In genomic region chr5:132253008-132253441, GRCh38 we compare ENCODE assay signal across 18 cellular contexts. TPM values are rescaled to one million over a fixed set of nuclear protein-coding genes. Genes with fewer than 3 reads are reported as not detected.
DNase-seq lines count a peak whose midpoint lies in the region; ATAC-seq, FAIRE-seq and TF ChIP-seq lines count a peak whose summit lies in the region.
"Had no signal": no experiment of that assay in that cellular context is flagged by ENCODE, and none has a peak within 500 bp of the region (broad histone marks: within the 10 kb centered on the region; RNA-seq: fewer than 3 reads in every experiment).

No MANE protein-coding gene starts in this region.

- TF ChIP-seq EP300 in HepG2 (IDR thresholded peaks at IDR 0.05; ENCODE audit: low read depth in 2 of 2, low read length in 2 of 2) = no peak
- no peak for TF ChIP-seq EP300 in HepG2 (CRISPR knock-in tag; IDR thresholded peaks at IDR 0.05; ENCODE audit: borderline replicate concordance)

- no peak for TF ChIP-seq CTCF in upper lobe of right lung (IDR thresholded peaks at IDR 0.05)
- no peak for TF ChIP-seq CTCF in endodermal cell (conservative IDR thresholded peaks at IDR 0.05)
- no peak for TF ChIP-seq CTCF in HepG2 (CRISPR knock-in tag; IDR thresholded peaks at IDR 0.05)

- H3K4me1 Mint-ChIP-seq in activated T-cell treated with anti-CD3 and anti-CD28 coated beads, Interleukin-2, amount 50 U/mL, for 72 hours (ENCODE audit: low read depth) = no peaks in the 10 kb centered on the region
- no peaks in the 10 kb centered on the region for H3K4me1 Mint-ChIP-seq in endodermal cell

- no peak for FAIRE-seq in HepG2 (lab: Jason Lieb, UNC)

- no peaks in the 10 kb centered on the region for H3K36me3 ChIP-seq in esophagus (ENCODE audit: control insufficient read depth in 2 of 2, insufficient read depth in 2 of 2, low read length in 1 of 2)
- H3K36me3 ChIP-seq in upper lobe of right lung = no peaks in the 10 kb centered on the region
- no peaks in the 10 kb centered on the region for H3K36me3 ChIP-seq in endodermal cell (ENCODE audit: control insufficient read depth, insufficient read depth, low read length)
- H3K36me3 ChIP-seq in HepG2 (replicated peaks in 1 of 2; ENCODE audit: control insufficient read depth in 1 of 2, insufficient read depth in 2 of 2, low read length in 2 of 2) = no peaks in the 10 kb centered on the region
- H3K36me3 ChIP-seq: HAP-1, heart left ventricle had no signal

- BruUV-seq in HepG2 (replicated peaks; lab: Mats Ljungman, UMichigan) = no TSS peak

- no peaks in the 10 kb centered on the region for H3K9me3 ChIP-seq in esophagus (ENCODE audit: control insufficient read depth in 2 of 2, insufficient read depth in 1 of 2, low read depth in 1 of 2, low read length in 1 of 2)
- H3K9me3 ChIP-seq in upper lobe of right lung = no peaks in the 10 kb centered on the region
- no peaks in the 10 kb centered on the region for H3K9me3 ChIP-seq in endodermal cell (ENCODE audit: control insufficient read depth, low read length)
- no peaks in the 10 kb centered on the region for H3K9me3 ChIP-seq in HepG2 (ENCODE audit: low read length)
- H3K9me3 ChIP-seq: HAP-1, heart left ventricle had no signal

- H3K27me3 ChIP-seq in esophagus (ENCODE audit: control insufficient read depth in 1 of 2, insufficient read depth in 2 of 2, low read length in 2 of 2) (no peaks in the 10 kb centered on the region), upper lobe of right lung (peaks cover 7% of the 10 kb centered on the region), endodermal cell (ENCODE audit: control insufficient read depth, insufficient read depth, low read length, poor library complexity, severe bottlenecking) (peaks cover 12% of the 10 kb centered on the region), HepG2 (ENCODE audit: control insufficient read depth in 1 of 2, insufficient read depth in 2 of 2, low read length in 2 of 2) (peaks cover 4 to 18% of the 10 kb centered on the region in 2 experiments)

- no peak overlapping the region for H3K4me2 ChIP-seq in HepG2 (ENCODE audit: low read depth, low read length)

- H3K4me1 ChIP-seq in esophagus (ENCODE audit: control insufficient read depth in 2 of 2, insufficient read depth in 2 of 2, low read length in 1 of 2) (peaks cover 12 to 29% of the 10 kb centered on the region in 2 donors), upper lobe of right lung (peaks cover 4% of the 10 kb centered on the region), endodermal cell (ENCODE audit: control insufficient read depth, insufficient read depth, low read length) (no peaks in the 10 kb centered on the region), HepG2 (ENCODE audit: insufficient read depth, low read length) (peaks cover 4% of the 10 kb centered on the region)
- H3K4me1 ChIP-seq: HAP-1 had no signal

- no peaks in the 10 kb centered on the region for H3K79me2 ChIP-seq in HepG2 (ENCODE audit: insufficient read depth, low read length)

- H3K27me3 Mint-ChIP-seq in activated T-cell treated with anti-CD3 and anti-CD28 coated beads, Interleukin-2, amount 50 U/mL, for 72 hours (ENCODE audit: low read depth) = peaks cover 15% of the 10 kb centered on the region
- H3K27me3 Mint-ChIP-seq in endodermal cell (ENCODE audit: insufficient read depth) = peaks cover 25% of the 10 kb centered on the region

- H3K9me3 Mint-ChIP-seq in activated T-cell treated with anti-CD3 and anti-CD28 coated beads, Interleukin-2, amount 50 U/mL, for 72 hours = no peaks in the 10 kb centered on the region
- H3K9me3 Mint-ChIP-seq in endodermal cell = no peaks in the 10 kb centered on the region
- H3K9me3 Mint-ChIP-seq: nephron progenitor cell; T-helper 1 cell treated with Interleukin-12 subunit alpha and Interleukin-12 subunit beta and Interleukin-4 antibody, amounts not matched to agents 30 μg/mL and 1 μg/mL, for 36 hours; WTC11 had no signal

- DNase-seq in activated T-cell treated with anti-CD3 and anti-CD28 coated beads, Interleukin-2, amount 50 U/mL, for 48 hours = peak; percentile 4 to 11
- DNase-seq in activated T-cell treated with anti-CD3 and anti-CD28 coated beads, Interleukin-2, amount 50 U/mL, for 72 hours = no peak
- DNase-seq in NCI-H146 treated with DMSO at 0.1 percent for 48 hours (lab: John Stamatoyannopoulos, UW; ENCODE audit: unreplicated experiment) (peak; percentile 17), upper lobe of right lung (peak; percentile 38), endodermal cell (no peak), HepG2 (ENCODE audit: low spot score) (no peak)
- DNase-seq: activated gamma-delta T cell treated with Interleukin-2 at 50 U/mL for 16 hours, NCI-H187, NCI-H526, nephron progenitor cell, RPMI8226 had no signal

- H3K4me3 Mint-ChIP-seq in activated T-cell treated with anti-CD3 and anti-CD28 coated beads, Interleukin-2, amount 50 U/mL, for 72 hours = no peak overlapping the region
- no peak overlapping the region for H3K4me3 Mint-ChIP-seq in endodermal cell
- H3K4me3 Mint-ChIP-seq: brain; nephron progenitor cell; T-helper 1 cell treated with Interleukin-12 subunit alpha and Interleukin-12 subunit beta and Interleukin-4 antibody, amounts not matched to agents 30 μg/mL and 1 μg/mL, for 36 hours; WTC11 had no signal

- POLR2A ChIA-PET in HepG2 (lab: Yijun Ruan, JAX) = no interaction called here

- H3K27ac ChIP-seq in esophagus (ENCODE audit: low read depth in 2 of 2, low read length in 1 of 2) (peak overlapping the region; percentile 73 to 88), upper lobe of right lung (no peak overlapping the region), endodermal cell (ENCODE audit: low read depth, low read length) (no peak overlapping the region), HepG2 (ENCODE audit: extremely low read length, insufficient read depth, low read length) (no peak overlapping the region)
- H3K27ac ChIP-seq: heart left ventricle had no signal

- in situ Hi-C loops in HepG2 (cut with HindIII; ENCODE audit: extremely low pct_ligation_motif_present, low pct_unique_long_range_greater_than_20kb) = no loop called here

- H3K27ac Mint-ChIP-seq in activated T-cell treated with anti-CD3 and anti-CD28 coated beads, Interleukin-2, amount 50 U/mL, for 72 hours = no peak overlapping the region
- H3K27ac Mint-ChIP-seq in endodermal cell = no peak overlapping the region
- H3K27ac Mint-ChIP-seq: brain; T-helper 1 cell treated with Interleukin-12 subunit alpha and Interleukin-12 subunit beta and Interleukin-4 antibody, amounts not matched to agents 30 μg/mL and 1 μg/mL, for 36 hours; WTC11 had no signal

- CTCF ChIA-PET in HepG2 (lab: Yijun Ruan, JAX; ENCODE audit: low intra/inter-chr PET ratio, low total read pairs) = no interaction called here

- no peak overlapping the region for H2AFZ ChIP-seq in HepG2 (ENCODE audit: low read length)

- no peaks in the 10 kb centered on the region; the same call in 1 of the 2 replicates for H4K20me1 ChIP-seq in HepG2 (ENCODE audit: insufficient read depth, low read length)

- no peaks in the 10 kb centered on the region for H3K36me3 Mint-ChIP-seq in activated T-cell treated with anti-CD3 and anti-CD28 coated beads, Interleukin-2, amount 50 U/mL, for 72 hours (ENCODE audit: insufficient read depth in 2 of 2)
- no peaks in the 10 kb centered on the region for H3K36me3 Mint-ChIP-seq in endodermal cell (ENCODE audit: low read depth)
- H3K36me3 Mint-ChIP-seq: brain, WTC11 had no signal

- no peak for TF ChIP-seq POLR2A in HepG2 (IDR thresholded peaks at IDR 0.05; ENCODE audit: insufficient read depth in 1 of 2, low read depth in 2 of 2, low read length in 2 of 2)

- no peak for ATAC-seq in activated T-cell treated with anti-CD3 and anti-CD28 coated beads, Interleukin-2, amount 50 U/mL, for 72 hours (replicated peaks in 1 of 2)
- ATAC-seq in upper lobe of right lung (no peak), HepG2 (no peak), HG03521 (IDR thresholded peaks at IDR 0.05; ENCODE audit: unreplicated experiment) (no peak)
- ATAC-seq: heart left ventricle, WTC11 had no signal

- H3K4me3 ChIP-seq in esophagus (ENCODE audit: low read depth in 1 of 2, low read length in 2 of 2) = no peak overlapping the region
- no peak overlapping the region for H3K4me3 ChIP-seq in upper lobe of right lung
- H3K4me3 ChIP-seq in endodermal cell (ENCODE audit: low read length) = no peak overlapping the region
- H3K4me3 ChIP-seq in HepG2 (replicated peaks in 1 of 3; ENCODE audit: insufficient read depth in 1 of 3, low read depth in 2 of 3, low read length in 3 of 3) = no peak overlapping the region
- H3K4me3 ChIP-seq: HAP-1, heart left ventricle had no signal

- H3K9ac ChIP-seq in endodermal cell (ENCODE audit: extremely low read depth, low read length, poor library complexity, severe bottlenecking) (no peak overlapping the region), HepG2 (ENCODE audit: insufficient read depth, low read depth, low read length) (no peak overlapping the region)

- 48 to 53% methylated on average over 4 of the region's 4 CpGs for WGBS in esophagus, 2 donors
- WGBS in endodermal cell (ENCODE audit: insufficient coverage in 1 of 2, insufficient read length in 1 of 2), 2 experiments = 77% methylated on average over 4 of the region's 4 CpGs; no CpG with 5 or more reads in 1 of the 2 experiments
- 56% methylated on average over 3 of the region's 4 CpGs for WGBS in HepG2 (ENCODE audit: low lambda C conversion rate)

- TF ChIP-seq RAD21 in HepG2 (CRISPR knock-in tag; IDR thresholded peaks at IDR 0.05) = no peak

- intact Hi-C loops in upper lobe of right lung (cut with DNase I) (no loop called here), HepG2 (cut with micrococcal nuclease; ENCODE audit: unreplicated experiment) (no loop called here)

RNA-seq across cellular contexts. Expression of gene PDLIM4, which starts 4.5 kb away (rescaled TPM):
- 1 to 10 TPM in 1 of 2 donors, under 1 TPM in 1; 0.79 to 1.2 TPM for total RNA-seq in activated T-cell treated with anti-CD3 and anti-CD28 coated beads, Interleukin-2, amount 50 U/mL, for 72 hours
- 10 to 100 TPM; 33.3 to 58.9 TPM for polyA plus RNA-seq in esophagus
- 7.4 TPM for total RNA-seq in upper lobe of right lung
- total RNA-seq in endodermal cell = 10 to 100 TPM in 1 of 2 donors, 1 to 10 TPM in 1; 9.0 to 11.2 TPM
- 32.8 TPM for polyA plus RNA-seq in endodermal cell (2013, experiment 1 of 2)
- polyA plus RNA-seq in endodermal cell (2013, experiment 2 of 2) = 29.0 TPM
- 0.80 and 1.1 TPM in 2 replicates for total RNA-seq in HepG2 (2016; rRNA removed; fragmentation: Illumina TruSeq; extraction: Trizol)
- 0.44 and 0.81 TPM in 2 replicates for total RNA-seq in HepG2 (2016; cell fraction: cytosol; rRNA removed; fragmentation: Illumina TruSeq; extraction: Trizol; ENCODE audit: low read depth)
- total RNA-seq in HepG2 (2016; cell fraction: insoluble cytoplasmic fraction; rRNA removed; fragmentation: Illumina TruSeq; extraction: Trizol) = 1.1 and 1.2 TPM in 2 replicates
- total RNA-seq in HepG2 (2016; cell fraction: membrane; rRNA removed; fragmentation: Illumina TruSeq; extraction: Trizol) = 0.76 and 0.93 TPM in 2 replicates
- total RNA-seq in HepG2 (2016; cell fraction: nucleus; rRNA removed; fragmentation: Illumina TruSeq; extraction: Trizol) = 0.38 and 0.56 TPM in 2 replicates
- polyA plus RNA-seq in HepG2 (2011; rRNA removed) = 2.3 and 2.5 TPM in 2 replicates
- 1.2 and 3.5 TPM in 2 replicates for polyA plus RNA-seq in HepG2 (2011; cell fraction: cytosol; rRNA removed)
- polyA plus RNA-seq in HepG2 (2011; cell fraction: nucleus; rRNA removed) = 5.9 and 8.0 TPM in 2 replicates
- 1.4 and 1.7 TPM in 2 replicates for polyA plus RNA-seq in HepG2 (2012)
- polyA plus RNA-seq in HepG2 (2016; cell fraction: cytosol; fragmentation: Illumina TruSeq; extraction: Trizol; ENCODE audit: low read depth) = 0.28 and 0.49 TPM in 2 replicates
- 2.1 and 2.4 TPM in 2 replicates for polyA plus RNA-seq in HepG2 (2016; cell fraction: insoluble cytoplasmic fraction; fragmentation: Illumina TruSeq; extraction: Trizol; ENCODE audit: low read depth)
- 0.43 and 0.85 TPM in 2 replicates for polyA plus RNA-seq in HepG2 (2016; cell fraction: membrane; fragmentation: Illumina TruSeq; extraction: Trizol; ENCODE audit: low read depth)
- 0.97 and 2.5 TPM in 2 replicates for polyA plus RNA-seq in HepG2 (2016; cell fraction: nucleus; fragmentation: Illumina TruSeq; extraction: Trizol; ENCODE audit: insufficient read depth, low read depth)
- 0.77 and 0.94 TPM in 2 replicates for polyA minus RNA-seq in HepG2 (2011; rRNA and poly(A)+ RNA removed; ENCODE audit: low replicate concordance)
- 1.1 and 1.3 TPM in 2 replicates for polyA minus RNA-seq in HepG2 (2011; cell fraction: cytosol; rRNA and poly(A)+ RNA removed)
- polyA minus RNA-seq in HepG2 (2011; cell fraction: nucleus; rRNA and poly(A)+ RNA removed) = 0.87 and 1.4 TPM in 2 replicates

RNA-seq across cellular contexts. Expression of gene P4HA2, which starts 25.4 kb away (rescaled TPM):
- 1 to 10 TPM; 3.2 to 5.9 TPM for total RNA-seq in activated T-cell treated with anti-CD3 and anti-CD28 coated beads, Interleukin-2, amount 50 U/mL, for 72 hours
- polyA plus RNA-seq in esophagus (10 to 100 TPM; 11.5 to 11.9 TPM), HepG2 (2011; rRNA removed) (108 and 126 TPM in 2 replicates)
- total RNA-seq in upper lobe of right lung (79.0 TPM), endodermal cell (10 to 100 TPM; 15.1 to 19.6 TPM), HepG2 (2016; rRNA removed; fragmentation: Illumina TruSeq; extraction: Trizol) (16.5 and 37.7 TPM in 2 replicates)
- polyA plus RNA-seq in endodermal cell (2013, experiment 1 of 2) = 16.6 TPM
- 14.6 TPM for polyA plus RNA-seq in endodermal cell (2013, experiment 2 of 2)
- 3.3 and 4.3 TPM in 2 replicates for total RNA-seq in HepG2 (2016; cell fraction: cytosol; rRNA removed; fragmentation: Illumina TruSeq; extraction: Trizol; ENCODE audit: low read depth)
- total RNA-seq in HepG2 (2016; cell fraction: insoluble cytoplasmic fraction; rRNA removed; fragmentation: Illumina TruSeq; extraction: Trizol) = 14.1 and 38.3 TPM in 2 replicates
- 7.5 and 8.0 TPM in 2 replicates for total RNA-seq in HepG2 (2016; cell fraction: membrane; rRNA removed; fragmentation: Illumina TruSeq; extraction: Trizol)
- 34.5 and 35.9 TPM in 2 replicates for total RNA-seq in HepG2 (2016; cell fraction: nucleus; rRNA removed; fragmentation: Illumina TruSeq; extraction: Trizol)
- 107 and 109 TPM in 2 replicates for polyA plus RNA-seq in HepG2 (2011; cell fraction: cytosol; rRNA removed)
- 62.4 and 67.9 TPM in 2 replicates for polyA plus RNA-seq in HepG2 (2011; cell fraction: nucleus; rRNA removed)
- polyA plus RNA-seq in HepG2 (2012) = 66.5 and 86.6 TPM in 2 replicates
- 2.8 and 3.4 TPM in 2 replicates for polyA plus RNA-seq in HepG2 (2016; cell fraction: cytosol; fragmentation: Illumina TruSeq; extraction: Trizol; ENCODE audit: low read depth)
- polyA plus RNA-seq in HepG2 (2016; cell fraction: insoluble cytoplasmic fraction; fragmentation: Illumina TruSeq; extraction: Trizol; ENCODE audit: low read depth) = 12.5 and 14.6 TPM in 2 replicates
- 4.7 and 5.3 TPM in 2 replicates for polyA plus RNA-seq in HepG2 (2016; cell fraction: membrane; fragmentation: Illumina TruSeq; extraction: Trizol; ENCODE audit: low read depth)
- 38.2 and 45.7 TPM in 2 replicates for polyA plus RNA-seq in HepG2 (2016; cell fraction: nucleus; fragmentation: Illumina TruSeq; extraction: Trizol; ENCODE audit: insufficient read depth, low read depth)
- polyA minus RNA-seq in HepG2 (2011; rRNA and poly(A)+ RNA removed; ENCODE audit: low replicate concordance) = 34.7 and 158 TPM in 2 replicates
- 44.8 and 53.1 TPM in 2 replicates for polyA minus RNA-seq in HepG2 (2011; cell fraction: cytosol; rRNA and poly(A)+ RNA removed)
- 40.5 and 41.8 TPM in 2 replicates for polyA minus RNA-seq in HepG2 (2011; cell fraction: nucleus; rRNA and poly(A)+ RNA removed)

RNA-seq across cellular contexts. Expression of gene SLC22A4, which starts 41.2 kb away (rescaled TPM):
- total RNA-seq in activated T-cell treated with anti-CD3 and anti-CD28 coated beads, Interleukin-2, amount 50 U/mL, for 72 hours = 1 to 10 TPM; 1.8 to 2.9 TPM
- polyA plus RNA-seq in esophagus (under 1 TPM; 0.14 to 0.16 TPM), HepG2 (2011; rRNA removed) (0.33 and 0.56 TPM in 2 replicates)
- total RNA-seq in upper lobe of right lung (1.8 TPM), endodermal cell (under 1 TPM in 1 of 2 donors, not detected in 1; 0.68 TPM), HepG2 (2016; rRNA removed; fragmentation: Illumina TruSeq; extraction: Trizol) (0.62 and 0.83 TPM in 2 replicates)
- 0.18 TPM for polyA plus RNA-seq in endodermal cell (2013, experiment 1 of 2)
- polyA plus RNA-seq in endodermal cell (2013, experiment 2 of 2) = 0.12 TPM
- 0.20 and 0.26 TPM in 2 replicates for total RNA-seq in HepG2 (2016; cell fraction: cytosol; rRNA removed; fragmentation: Illumina TruSeq; extraction: Trizol; ENCODE audit: low read depth)
- total RNA-seq in HepG2 (2016; cell fraction: insoluble cytoplasmic fraction; rRNA removed; fragmentation: Illumina TruSeq; extraction: Trizol) = 0.34 and 0.93 TPM in 2 replicates
- total RNA-seq in HepG2 (2016; cell fraction: membrane; rRNA removed; fragmentation: Illumina TruSeq; extraction: Trizol) = 0.59 and 0.99 TPM in 2 replicates
- 0.99 and 1.1 TPM in 2 replicates for total RNA-seq in HepG2 (2016; cell fraction: nucleus; rRNA removed; fragmentation: Illumina TruSeq; extraction: Trizol)
- 0.31 and 0.35 TPM in 2 replicates for polyA plus RNA-seq in HepG2 (2011; cell fraction: cytosol; rRNA removed)
- 0.64 and 0.88 TPM in 2 replicates for polyA plus RNA-seq in HepG2 (2011; cell fraction: nucleus; rRNA removed)
- 0.19 and 0.25 TPM in 2 replicates for polyA plus RNA-seq in HepG2 (2012)
- polyA plus RNA-seq in HepG2 (2016; cell fraction: cytosol; fragmentation: Illumina TruSeq; extraction: Trizol; ENCODE audit: low read depth) = 0.12 and 0.36 TPM in 2 replicates
- 0.29 and 0.41 TPM in 2 replicates for polyA plus RNA-seq in HepG2 (2016; cell fraction: insoluble cytoplasmic fraction; fragmentation: Illumina TruSeq; extraction: Trizol; ENCODE audit: low read depth)
- polyA plus RNA-seq in HepG2 (2016; cell fraction: membrane; fragmentation: Illumina TruSeq; extraction: Trizol; ENCODE audit: low read depth) = 0.29 and 0.35 TPM in 2 replicates
- polyA plus RNA-seq in HepG2 (2016; cell fraction: nucleus; fragmentation: Illumina TruSeq; extraction: Trizol; ENCODE audit: insufficient read depth, low read depth) = 1.0 and 1.9 TPM in 2 replicates
- polyA minus RNA-seq in HepG2 (2011; rRNA and poly(A)+ RNA removed; ENCODE audit: low replicate concordance) = 0.94 and 9.4 TPM in 2 replicates
- 0.79 TPM in 1 of 2 replicates, not detected in the other for polyA minus RNA-seq in HepG2 (2011; cell fraction: cytosol; rRNA and poly(A)+ RNA removed)
- 1.5 and 1.8 TPM in 2 replicates for polyA minus RNA-seq in HepG2 (2011; cell fraction: nucleus; rRNA and poly(A)+ RNA removed)

Comparison
In these comparisons a context has a peak if more than half of its experiments do, and no peak if none do; other contexts are left out.
1. DNase-seq: peak in activated T-cell treated with anti-CD3 and anti-CD28 coated beads, Interleukin-2, amount 50 U/mL, for 48 hours (2 of 2), NCI-H146 treated with DMSO at 0.1 percent for 48 hours (single experiment) and upper lobe of right lung (single experiment); none in activated T-cell treated with anti-CD3 and anti-CD28 coated beads, Interleukin-2, amount 50 U/mL, for 72 hours (0 of 2), endodermal cell (single experiment) and HepG2 (single experiment).
2. H3K27ac ChIP-seq: peak in esophagus (2 of 2); none in upper lobe of right lung (single experiment), endodermal cell (single experiment) and HepG2 (single experiment).